ENCODE assay signal across 14 cellular contexts in the genomic region with DNA sequence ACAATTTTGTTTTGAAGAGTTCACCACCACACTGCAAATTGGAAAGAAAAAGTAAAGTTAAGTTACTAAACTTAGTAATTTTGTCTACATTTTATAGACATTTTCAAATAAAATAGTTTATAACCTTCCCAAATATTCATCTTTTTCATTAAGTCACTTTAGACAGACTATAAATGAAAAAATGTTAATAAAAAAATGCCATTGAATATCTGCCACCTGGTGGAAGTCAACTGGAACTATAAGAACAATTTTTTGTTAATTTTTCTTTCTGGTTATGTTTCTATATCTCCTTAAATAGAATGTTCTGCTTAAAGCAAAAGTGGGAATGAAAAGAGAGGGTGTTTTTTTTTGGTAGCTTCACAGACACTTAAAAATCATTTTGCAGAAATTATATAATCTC.
A peak's percentile ranks its signal among the peaks of the same experiment; 100 is the strongest.
DNase-seq lines count a peak whose midpoint lies in the region; ATAC-seq and TF ChIP-seq lines count a peak whose summit lies in the region.
"Had no signal": no experiment of that assay in that cellular context is flagged by ENCODE, and none has a peak within 500 bp of the region (broad histone marks: within the 10 kb centered on the region; RNA-seq: fewer than 3 reads in every experiment).

No MANE protein-coding gene starts in this region.

- H3K27me3 Mint-ChIP-seq in natural killer cell (ENCODE audit: low read depth in 2 of 2): no peaks in the 10 kb centered on the region
- H3K27me3 Mint-ChIP-seq: activated naive CD8-positive, alpha-beta T cell treated with anti-CD3 and anti-CD28 coated beads for 36 hours; T-cell had no signal

- POLR2A ChIA-PET in PC-3 (lab: Charles Lee; ENCODE audit: unreplicated experiment): no interaction called here

- no peaks in the 10 kb centered on the region for H3K79me2 ChIP-seq in PC-3 (ENCODE audit: low read length)

- no peak overlapping the region for H3K4me3 Mint-ChIP-seq in natural killer cell
- H3K4me3 Mint-ChIP-seq: activated naive CD8-positive, alpha-beta T cell treated with anti-CD3 and anti-CD28 coated beads for 36 hours; T-cell had no signal

- TF ChIP-seq CTCF in cardiac muscle cell (IDR thresholded peaks at IDR 0.05; ENCODE audit: low read depth, low read length) (peak; percentile 38), PC-3 (conservative IDR thresholded peaks at IDR 0.05; ENCODE audit: low read depth, low read length) (peak; percentile 50), epithelial cell of proximal tubule (conservative IDR thresholded peaks at IDR 0.05; ENCODE audit: low read depth, low read length) (peak; percentile 45), natural killer cell (IDR thresholded peaks at IDR 0.05) (no peak)

- H3K27ac ChIP-seq in cardiac muscle cell: no peak overlapping the region
- no peak overlapping the region for H3K27ac ChIP-seq in right cardiac atrium (ENCODE audit: low read length)
- H3K27ac ChIP-seq in PC-3 (ENCODE audit: low read length): no peak overlapping the region
- no peak overlapping the region for H3K27ac ChIP-seq in SJCRH30

- H2AFZ ChIP-seq in PC-3 (ENCODE audit: low read length): no peak overlapping the region

- no peaks in the 10 kb centered on the region for H3K36me3 ChIP-seq in cardiac muscle cell
- no peaks in the 10 kb centered on the region for H3K36me3 ChIP-seq in PC-3 (ENCODE audit: low read depth, low read length)
- H3K36me3 ChIP-seq in SJCRH30: no peaks in the 10 kb centered on the region

- H3K36me3 Mint-ChIP-seq in natural killer cell: no peaks in the 10 kb centered on the region
- H3K36me3 Mint-ChIP-seq: activated naive CD8-positive, alpha-beta T cell treated with anti-CD3 and anti-CD28 coated beads for 36 hours; T-cell had no signal

- H3K4me3 ChIP-seq in cardiac muscle cell: no peak overlapping the region
- no peak overlapping the region for H3K4me3 ChIP-seq in right cardiac atrium (ENCODE audit: low read length)
- H3K4me3 ChIP-seq in PC-3 (ENCODE audit: low read length): no peak overlapping the region
- H3K4me3 ChIP-seq in epithelial cell of proximal tubule (ENCODE audit: low read depth, low read length): no peak overlapping the region
- no peak overlapping the region for H3K4me3 ChIP-seq in SJCRH30

- H3K27ac Mint-ChIP-seq in natural killer cell: no peak overlapping the region
- H3K27ac Mint-ChIP-seq: activated naive CD8-positive, alpha-beta T cell treated with anti-CD3 and anti-CD28 coated beads for 36 hours; T-cell had no signal

- no peaks in the 10 kb centered on the region for H3K9me2 ChIP-seq in PC-3 (replicated peaks; ENCODE audit: low read length)

- no peak overlapping the region for H3K9ac ChIP-seq in PC-3 (ENCODE audit: low read length)

- intact Hi-C loops in right cardiac atrium (cut with DNase I): no loop called here
- intact Hi-C loops in PC-3 (cut with micrococcal nuclease): loop anchor here (2.0 to 10.0 kb wide), 3 partner anchors 50 to 1520 kb away; no protein-coding TSS in a partner anchor
- intact Hi-C loops in natural killer cell (cut with micrococcal nuclease): no loop called here

- CTCF ChIA-PET in PC-3 (lab: Charles Lee): no interaction called here

- H3F3A ChIP-seq in PC-3 (ENCODE audit: low read length, unreplicated experiment): no peaks in the 10 kb centered on the region

- H4K20me1 ChIP-seq in PC-3 (ENCODE audit: low read length): no peaks in the 10 kb centered on the region

- H3K4me1 ChIP-seq in cardiac muscle cell (ENCODE audit: low read depth) (no peaks in the 10 kb centered on the region), right cardiac atrium (ENCODE audit: control insufficient read depth, insufficient read depth, low read length) (no peaks in the 10 kb centered on the region), PC-3 (ENCODE audit: insufficient read depth, low read length) (no peaks in the 10 kb centered on the region), SJCRH30 (no peaks in the 10 kb centered on the region)

- no TSS peak for BruUV-seq in PC-3 (replicated peaks; lab: Mats Ljungman, UMichigan)

- H3K9me3 ChIP-seq in cardiac muscle cell (ENCODE audit: low read depth) (no peaks in the 10 kb centered on the region), right cardiac atrium (ENCODE audit: control insufficient read depth, low read length) (no peaks in the 10 kb centered on the region), PC-3 (ENCODE audit: low read length) (no peaks in the 10 kb centered on the region), SJCRH30 (replicated peaks) (no peaks in the 10 kb centered on the region)

- peaks cover 4 to 7% of the 10 kb centered on the region in 2 donors for H3K9me3 Mint-ChIP-seq in natural killer cell

- H3K27me3 ChIP-seq in cardiac muscle cell (no peaks in the 10 kb centered on the region), right cardiac atrium (ENCODE audit: control insufficient read depth, insufficient read depth) (no peaks in the 10 kb centered on the region), PC-3 (ENCODE audit: low read length) (no peaks in the 10 kb centered on the region), SJCRH30 (no peaks in the 10 kb centered on the region)

- no peaks in the 10 kb centered on the region for H3K4me1 Mint-ChIP-seq in natural killer cell
- H3K4me1 Mint-ChIP-seq: activated naive CD8-positive, alpha-beta T cell treated with anti-CD3 and anti-CD28 coated beads for 36 hours; T-cell had no signal

- H3K4me2 ChIP-seq in PC-3 (ENCODE audit: low read length): no peak overlapping the region

- DNase-seq in cardiac muscle cell (ENCODE audit: low read depth in 1 of 2, low spot score in 1 of 2): peak in 1 of 2 donors; percentile 22
- no peak for DNase-seq in right cardiac atrium
- no peak for DNase-seq in PC-3
- no peak for DNase-seq in epithelial cell of proximal tubule (ENCODE audit: low read depth)
- DNase-seq in natural killer cell: no peak
- no peak for DNase-seq in SJCRH30
- DNase-seq in midbrain (lab: John Stamatoyannopoulos, UW): no peak
- DNase-seq: activated naive CD8-positive, alpha-beta T cell treated with anti-CD3 and anti-CD28 coated beads for 36 hours; NCI-H526; nucleus accumbens; stimulated activated CD4-positive, alpha-beta T cell treated with anti-CD3 and anti-CD28 coated beads, Interleukin-1b, Interleukin-23, amount 100 ng/mL, for 48 hours; stimulated activated naive CD4-positive, alpha-beta T cell treated with Interleukin-2 at 50 U/mL for 16 hours; T-cell had no signal

- no peak for ATAC-seq in right cardiac atrium
- no peak for ATAC-seq in PC-3
- ATAC-seq in natural killer cell: no peak
- no peak for ATAC-seq in GM18858 (IDR thresholded peaks at IDR 0.05; ENCODE audit: unreplicated experiment)
- ATAC-seq: T-cell had no signal
